Comparison of ENCODE assay signal across 27 cellular contexts in genomic region chr3:108398510-108398909, GRCh38.
"Had no signal": no experiment of that assay in that cellular context is flagged by ENCODE, and none has a peak within 500 bp of the region (broad histone marks: within the 10 kb centered on the region; RNA-seq: fewer than 3 reads in every experiment).

No MANE protein-coding gene starts in this region.

- H3K4me1 ChIP-seq: stomach, suprapubic skin, testis, thyroid gland, tibial artery, tibial nerve, upper lobe of left lung, upper lobe of right lung, uterus had no signal

- ATAC-seq: stimulated activated effector memory CD8-positive, alpha-beta T cell treated with anti-CD3 and anti-CD28 coated beads, Interleukin-12 subunit alpha, Interleukin-12 subunit beta, amount 100 ng/mL, for 72 hours; stimulated activated memory B cell treated with anti-CD40 and anti-IgM and Interleukin-4, amounts not matched to agents 10 μg/mL and 1 μg/mL and 100 μg/mL, for 72 hours; stimulated activated naive B cell treated with anti-CD40 and anti-IgM and Interleukin-4, amounts not matched to agents 10 μg/mL and 1 μg/mL and 100 μg/mL, for 72 hours; stimulated activated naive CD8-positive, alpha-beta T cell treated with anti-CD3 and anti-CD28 coated beads, Interleukin-15, amount 100 ng/mL, for 72 hours; stimulated activated naive CD8-positive, alpha-beta T cell treated with anti-CD3 and anti-CD28 coated beads, Interleukin-15, Interleukin-2, amounts not matched to agents 100 U/mL and 50 U/mL, for 24 hours; upper lobe of right lung had no signal

- H3K27me3 ChIP-seq: stomach, suprapubic skin, testis, thyroid gland, tibial artery, tibial nerve, transverse colon, upper lobe of left lung, upper lobe of right lung, uterus, vagina had no signal

- H3K27ac ChIP-seq: stomach, suprapubic skin, testis, thoracic aorta, thyroid gland, tibial artery, tibial nerve, transverse colon, upper lobe of left lung, upper lobe of right lung, uterus, vagina had no signal

- DNase-seq: stimulated activated CD4-positive, alpha-beta T cell treated with anti-CD3 and anti-CD28 coated beads, Interleukin-2, amount 100 ng/mL, for 48 hours; stimulated activated CD4-positive, alpha-beta T cell treated with anti-CD3 and anti-CD28 coated beads, Interleukin-4, amount 100 ng/mL, for 1 hour; stimulated activated CD4-positive, alpha-beta T cell treated with anti-CD3 and anti-CD28 coated beads, Interleukin-4, amount 100 ng/mL, for 24 hours; stimulated activated CD4-positive, alpha-beta T cell treated with anti-CD3 and anti-CD28 coated beads, Interleukin-4, amount 100 ng/mL, for 4 hours; stimulated activated CD8-positive, alpha-beta memory T cell treated with anti-CD3 and anti-CD28 coated beads, Interleukin-4, amount 100 ng/mL, for 48 hours; stimulated activated naive B cell treated with anti-CD40 and anti-IgM and Interleukin-4, amounts not matched to agents 10 μg/mL and 1 μg/mL and 100 μg/mL, for 72 hours; stimulated activated naive CD4-positive, alpha-beta T cell; stimulated activated naive CD4-positive, alpha-beta T cell treated with Interleukin-2 at 50 U/mL for 16 hours; stimulated activated naive CD8-positive, alpha-beta T cell treated with anti-CD3 and anti-CD28 coated beads, Interleukin-15, amount 100 ng/mL, for 72 hours; stimulated activated naive CD8-positive, alpha-beta T cell treated with anti-CD3 and anti-CD28 coated beads, Interleukin-15, Interleukin-2, amounts not matched to agents 100 U/mL and 50 U/mL, for 24 hours; stomach; substantia nigra; testis; thyroid gland; tibial artery; transverse colon; trophoblast cell; upper lobe of left lung; upper lobe of right lung; uterus had no signal

- H3K9me3 ChIP-seq: suprapubic skin, testis, thoracic aorta, thyroid gland, tibial artery, tibial nerve, transverse colon, upper lobe of left lung, upper lobe of right lung, uterus, vagina had no signal

- H3K4me3 ChIP-seq: stomach, suprapubic skin, testis, thoracic aorta, thyroid gland, tibial artery, tibial nerve, transverse colon, upper lobe of left lung, upper lobe of right lung, uterus, vagina had no signal

- FAIRE-seq: urothelium cell line had no signal

- H3K36me3 ChIP-seq: stomach, suprapubic skin, thoracic aorta, thyroid gland, tibial artery, tibial nerve, transverse colon, upper lobe of left lung, upper lobe of right lung, uterus, vagina had no signal
